ENCODE assay signal across 8 cellular contexts in genomic region chrX:130916636-130917422, GRCh38. TPM values are rescaled to one million over a fixed set of nuclear protein-coding genes. Genes with fewer than 3 reads are reported as not detected.
DNase-seq lines count a peak whose midpoint lies in the region; ATAC-seq, FAIRE-seq and TF ChIP-seq lines count a peak whose summit lies in the region.

No MANE protein-coding gene starts in this region.

- H3K4me1 ChIP-seq in adipocyte (ENCODE audit: control insufficient read depth, insufficient read depth, low read length) = peaks cover 11% of the 10 kb centered on the region

- H3K27me3 ChIP-seq in GM06990 (replicated peaks; ENCODE audit: control insufficient read depth, insufficient read depth, low read length) = no peaks in the 10 kb centered on the region
- H3K27me3 ChIP-seq in HL-60 (ENCODE audit: insufficient read depth, poor library complexity, severe bottlenecking) = no peaks in the 10 kb centered on the region
- H3K27me3 ChIP-seq in adipocyte (replicated peaks; ENCODE audit: control insufficient read depth, insufficient read depth, low read length) = peaks cover 2% of the 10 kb centered on the region

- H3K36me3 ChIP-seq in GM06990 (ENCODE audit: control insufficient read depth, insufficient read depth, low read length) (no peaks in the 10 kb centered on the region), adipocyte (ENCODE audit: control insufficient read depth, insufficient read depth, low read length, severe bottlenecking) (no peaks in the 10 kb centered on the region)

- no peak for ATAC-seq in GM21423 (IDR thresholded peaks at IDR 0.05; ENCODE audit: unreplicated experiment)

- H3K27ac ChIP-seq in HL-60 (replicated peaks) = no peak overlapping the region

- peak; percentile 78 for TF ChIP-seq CTCF in GM06990 (IDR thresholded peaks at IDR 0.05; ENCODE audit: insufficient read depth, low read length, poor library complexity, severe bottlenecking)
- TF ChIP-seq CTCF in HL-60 (IDR thresholded peaks at IDR 0.05; ENCODE audit: insufficient read depth, low read length) = peak; percentile 7

- no peak overlapping the region for H3K9ac ChIP-seq in adipocyte (ENCODE audit: low read length)

- H3K4me3 ChIP-seq in GM06990 (replicated peaks; ENCODE audit: low read depth, low read length) (no peak overlapping the region), HL-60 (replicated peaks; ENCODE audit: insufficient read depth, low read length) (no peak overlapping the region), adipocyte (ENCODE audit: low read length) (no peak overlapping the region)

- peaks cover 4% of the 10 kb centered on the region for H3K9me3 ChIP-seq in adipocyte (ENCODE audit: control insufficient read depth, low read length)

- DNase-seq in A172 (ENCODE audit: low spot score) (peak; percentile 3), GM06990 (ENCODE audit: extremely low read depth, insufficient read length) (peak; percentile 10), HL-60 (ENCODE audit: low read depth in 1 of 2, low spot score in 1 of 2) (peak in 1 of 2 experiments; percentile 42), RCC 7860 (ENCODE audit: low spot score) (peak; percentile 15), adipocyte (ENCODE audit: low read depth) (peak; percentile 72), iPS DF 19.7 (ENCODE audit: low read depth, low spot score) (peak; percentile 5)
- peak; percentile 15 for DNase-seq in stimulated activated CD4-positive, alpha-beta T cell treated with anti-CD3 and anti-CD28 coated beads, Interleukin-12 subunit alpha, Interleukin-12 subunit beta, amount 100 ng/mL, for 4 hours

- FAIRE-seq in RCC 7860 (lab: Jason Lieb, UNC) = no peak

RNA-seq across cellular contexts. Expression of gene ENOX2, which starts 13.8 kb away (rescaled TPM):
- total RNA-seq in A172 (2014; rRNA removed; shearing (Covaris generic)) = 4.0 and 4.2 TPM in 2 replicates
